16 cellular contexts compared by ENCODE assay signal in the genomic region with DNA sequence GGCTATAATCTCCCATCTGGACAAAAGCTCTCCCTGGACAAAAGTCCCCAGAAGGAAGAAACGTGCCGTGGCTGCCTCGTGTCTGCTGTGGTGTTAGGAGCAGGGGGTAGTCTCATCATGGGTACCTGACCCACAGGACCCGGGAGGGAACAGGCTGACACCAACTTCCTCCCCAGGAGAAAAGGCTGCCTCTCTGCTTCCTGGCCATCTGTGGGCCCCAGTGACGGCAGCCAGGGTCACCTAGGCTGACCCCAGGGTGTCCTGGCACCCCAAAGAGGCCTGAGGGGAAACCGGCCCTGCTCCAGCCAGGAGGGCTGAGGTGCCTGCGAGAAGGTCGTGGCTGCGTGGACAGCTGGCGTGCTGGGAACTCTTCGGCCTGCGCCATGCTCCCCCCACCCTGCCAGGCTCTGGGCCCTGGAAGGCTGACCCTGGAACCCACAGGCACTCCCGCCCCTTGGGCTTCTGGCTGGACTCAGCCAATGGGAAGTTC.
A peak's percentile ranks its signal among the peaks of the same experiment; 100 is the strongest.
DNase-seq lines count a peak whose midpoint lies in the region; ATAC-seq, FAIRE-seq and TF ChIP-seq lines count a peak whose summit lies in the region.
"Had no signal": no experiment of that assay in that cellular context is flagged by ENCODE, and none has a peak within 500 bp of the region (broad histone marks: within the 10 kb centered on the region; RNA-seq: fewer than 3 reads in every experiment).

No MANE protein-coding gene starts in this region.

- peak overlapping the region; percentile 19 for H3K9ac ChIP-seq in astrocyte (ENCODE audit: low read length)
- H3K9ac ChIP-seq in skeletal muscle tissue (ENCODE audit: low read depth in 1 of 3, low read length in 3 of 3) = peak overlapping the region in 1 of 3 donors; percentile 45

- H4K20me1 ChIP-seq in astrocyte (ENCODE audit: insufficient read depth, low read length) = peaks cover 48% of the 10 kb centered on the region

- H3K9me3 ChIP-seq in astrocyte (ENCODE audit: insufficient read depth, low read depth, low read length) (no peaks in the 10 kb centered on the region), left lung (no peaks in the 10 kb centered on the region), skeletal muscle tissue (ENCODE audit: control insufficient read depth in 3 of 3, low read length in 3 of 3) (no peaks in the 10 kb centered on the region)

- peaks cover 15% of the 10 kb centered on the region for H3K79me2 ChIP-seq in astrocyte (ENCODE audit: insufficient read depth, low read length)

- DNase-seq in ELR (ENCODE audit: low read depth) (peak; percentile 45), astrocyte (ENCODE audit: low read depth) (no peak), left lung (no peak), NCI-H1694 (lab: John Stamatoyannopoulos, UW) (no peak)
- DNase-seq in activated CD4-positive, alpha-beta T cell treated with anti-CD3 and anti-CD28 coated beads, Interleukin-2, amount 50 U/mL, for 48 hours = no peak
- DNase-seq: activated T-cell treated with anti-CD3 and anti-CD28 coated beads, Interleukin-2, amount 50 U/mL, for 48 hours; CD4-positive, alpha-beta memory T cell; cerebellar nuclear complex; midbrain; RPMI8226; stimulated activated CD4-positive, alpha-beta T cell treated with anti-CD3 and anti-CD28 coated beads, Interleukin-1b, Interleukin-23, amount 100 ng/mL, for 48 hours had no signal

- H3K4me2 ChIP-seq in astrocyte (ENCODE audit: low read length) = peak overlapping the region; percentile 28

- H3K36me3 Mint-ChIP-seq in astrocyte (ENCODE audit: low read depth, unreplicated experiment) = peaks cover 7% of the 10 kb centered on the region

- no peak overlapping the region for H3K4me3 Mint-ChIP-seq in astrocyte (ENCODE audit: unreplicated experiment)
- H3K4me3 Mint-ChIP-seq: CD4-positive, alpha-beta memory T cell had no signal

- H3K27me3 ChIP-seq in astrocyte (ENCODE audit: insufficient read depth, low read length) = no peaks in the 10 kb centered on the region
- H3K27me3 ChIP-seq in left lung = no peaks in the 10 kb centered on the region
- H3K27me3 ChIP-seq in skeletal muscle tissue (ENCODE audit: control insufficient read depth in 3 of 3, insufficient read depth in 3 of 3, low read length in 3 of 3) = no peaks in the 10 kb centered on the region

- no peak for FAIRE-seq in astrocyte (lab: Jason Lieb, UNC)

- peak; percentile 1 for ATAC-seq in left lung
- ATAC-seq in GM21367 (IDR thresholded peaks at IDR 0.05; ENCODE audit: unreplicated experiment) = no peak
- ATAC-seq in HG02884 (IDR thresholded peaks at IDR 0.05; ENCODE audit: unreplicated experiment) = no peak
- ATAC-seq: HCT116 had no signal

- no peaks in the 10 kb centered on the region for H3K27me3 Mint-ChIP-seq in astrocyte (ENCODE audit: low read depth, unreplicated experiment)
- H3K27me3 Mint-ChIP-seq: CD4-positive, alpha-beta memory T cell had no signal

- H3K4me3 ChIP-seq in astrocyte (ENCODE audit: insufficient read depth, low read depth, low read length) (no peak overlapping the region), left lung (no peak overlapping the region), skeletal muscle tissue (ENCODE audit: low read length in 3 of 3) (no peak overlapping the region)

- peaks cover 31% of the 10 kb centered on the region for H3K4me1 Mint-ChIP-seq in astrocyte (ENCODE audit: low read depth, unreplicated experiment)

- peak overlapping the region; percentile 63 for H3K27ac ChIP-seq in astrocyte (ENCODE audit: low read depth, low read length)
- H3K27ac ChIP-seq in left lung = peak overlapping the region in 1 of 2 donors; percentile 57
- peak overlapping the region; percentile 54 for H3K27ac ChIP-seq in skeletal muscle tissue (ENCODE audit: low read depth, low read length)
- H3K27ac ChIP-seq: VCaP had no signal

- TF ChIP-seq CTCF in astrocyte (IDR thresholded peaks at IDR 0.05; ENCODE audit: insufficient read depth, low read depth, low read length) (no peak), left lung (IDR thresholded peaks at IDR 0.05) (no peak)

- H3K36me3 ChIP-seq in astrocyte (ENCODE audit: insufficient read depth, low read length) = peaks cover 5% of the 10 kb centered on the region
- H3K36me3 ChIP-seq in left lung = peaks cover 0 to 72% of the 10 kb centered on the region in 2 donors
- peaks cover 18 to 40% (median 24%) of the 10 kb centered on the region in 3 donors for H3K36me3 ChIP-seq in skeletal muscle tissue (ENCODE audit: control insufficient read depth in 3 of 3, insufficient read depth in 3 of 3, low read length in 3 of 3)

- H2AFZ ChIP-seq in astrocyte (ENCODE audit: low read depth, low read length) = no peak overlapping the region

- peaks cover 28% of the 10 kb centered on the region for H3K4me1 ChIP-seq in astrocyte (ENCODE audit: insufficient read depth, low read length)
- peaks cover 19 to 59% of the 10 kb centered on the region in 2 donors for H3K4me1 ChIP-seq in left lung
- peaks cover 28 to 58% (median 48%) of the 10 kb centered on the region in 3 donors for H3K4me1 ChIP-seq in skeletal muscle tissue (ENCODE audit: control insufficient read depth in 3 of 3, insufficient read depth in 3 of 3, low read length in 3 of 3)

- intact Hi-C loops in left lung (cut with DNase I) = no loop called here

- H3K27ac Mint-ChIP-seq in astrocyte (ENCODE audit: unreplicated experiment) = peak overlapping the region; percentile 88

- no peaks in the 10 kb centered on the region for H3K9me3 Mint-ChIP-seq in astrocyte (ENCODE audit: unreplicated experiment)
- H3K9me3 Mint-ChIP-seq: CD4-positive, alpha-beta memory T cell had no signal
